In the genomic region with DNA sequence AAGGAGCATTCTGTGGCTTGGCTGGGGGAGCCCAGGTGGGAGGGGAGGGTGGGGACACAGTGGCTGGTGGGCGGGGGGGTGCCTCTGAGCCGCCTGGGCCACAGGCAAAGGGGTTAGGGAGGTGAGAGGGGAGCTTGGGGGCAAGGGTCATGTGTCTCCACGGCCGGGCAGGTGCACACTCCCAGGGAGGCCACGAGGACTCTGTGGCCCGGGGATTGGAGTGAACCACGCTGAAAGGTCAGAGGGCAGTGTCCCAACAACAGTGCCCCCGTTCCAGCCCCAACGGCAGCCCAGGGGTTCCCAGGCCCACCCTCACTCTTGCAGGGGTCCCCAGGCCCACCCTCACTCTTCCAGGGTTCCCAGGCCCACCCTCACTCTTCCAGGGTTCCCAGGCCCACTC, we compare ENCODE assay signal across 30 cellular contexts. TPM values are rescaled to one million over a fixed set of nuclear protein-coding genes. Genes with fewer than 3 reads are reported as not detected.
"Had no signal": no experiment of that assay in that cellular context is flagged by ENCODE, and none has a peak within 500 bp of the region (broad histone marks: within the 10 kb centered on the region; RNA-seq: fewer than 3 reads in every experiment).

No MANE protein-coding gene starts in this region.

- H3K4me3 ChIP-seq: gastrocnemius medialis, psoas muscle, skin epidermis, spleen, testis, tibial artery, upper lobe of left lung had no signal

- H3K27me3 ChIP-seq: testis, upper lobe of left lung had no signal

- H3K4me3 Mint-ChIP-seq: dendritic cell treated with granulocyte-macrophage colony-stimulating factor and Interleukin-4, amounts not matched to agents 40 ng/mL and 50 ng/mL, for 4 days; endodermal cell; mesothelial cell of epicardium; naive thymus-derived CD4-positive, alpha-beta T cell; neural crest cell; stimulated activated memory B cell treated with anti-CD40 and anti-IgM and Interleukin-4, amounts not matched to agents 10 μg/mL and 1 μg/mL and 100 μg/mL, for 72 hours had no signal

- H3K9me3 ChIP-seq: gastrocnemius medialis, psoas muscle, testis, tibial artery had no signal

- H3K4me1 Mint-ChIP-seq: endodermal cell; mesothelial cell of epicardium; stimulated activated memory B cell treated with anti-CD40 and anti-IgM and Interleukin-4, amounts not matched to agents 10 μg/mL and 1 μg/mL and 100 μg/mL, for 72 hours had no signal

- H3K9ac ChIP-seq: parathyroid adenoma had no signal

- H3K27ac Mint-ChIP-seq: dendritic cell treated with granulocyte-macrophage colony-stimulating factor and Interleukin-4, amounts not matched to agents 40 ng/mL and 50 ng/mL, for 4 days; endodermal cell; mesothelial cell of epicardium; naive thymus-derived CD4-positive, alpha-beta T cell; stimulated activated memory B cell treated with anti-CD40 and anti-IgM and Interleukin-4, amounts not matched to agents 10 μg/mL and 1 μg/mL and 100 μg/mL, for 72 hours had no signal

- FAIRE-seq: colon, urothelium cell line had no signal

- H3K4me1 ChIP-seq: gastrocnemius medialis, parathyroid adenoma, psoas muscle, spleen, testis, tibial artery had no signal

- H3K36me3 Mint-ChIP-seq: mesothelial cell of epicardium had no signal

- ATAC-seq: esophagus mucosa; gastrocnemius medialis; left cardiac atrium; naive thymus-derived CD4-positive, alpha-beta T cell; psoas muscle; right cardiac atrium; stimulated activated memory B cell treated with anti-CD40 and anti-IgM and Interleukin-4, amounts not matched to agents 10 μg/mL and 1 μg/mL and 100 μg/mL, for 72 hours; stimulated activated naive CD8-positive, alpha-beta T cell treated with anti-CD3 and anti-CD28 coated beads, Interleukin-15, Interleukin-2, amounts not matched to agents 100 U/mL and 50 U/mL, for 24 hours had no signal

- DNase-seq: caudate nucleus; cerebellar nuclear complex; effector CD8-positive, alpha-beta T cell; endodermal cell; foreskin fibroblast; gastrocnemius medialis; left cardiac atrium; mesenchymal stem cell; naive thymus-derived CD4-positive, alpha-beta T cell; right cardiac atrium; spleen; stimulated activated CD4-positive, alpha-beta T cell treated with anti-CD3 and anti-CD28 coated beads, Interleukin-4, amount 100 ng/mL, for 4 hours; stimulated activated naive CD8-positive, alpha-beta T cell treated with anti-CD3 and anti-CD28 coated beads, Interleukin-15, Interleukin-2, amounts not matched to agents 100 U/mL and 50 U/mL, for 24 hours; substantia nigra; testis; tibial artery had no signal

- H3K27ac ChIP-seq: epithelial cell of prostate, gastrocnemius medialis, parathyroid adenoma, psoas muscle, skin epidermis, spleen, testis, tibial artery, upper lobe of left lung had no signal

- H3K36me3 ChIP-seq: gastrocnemius medialis, spleen, tibial artery, upper lobe of left lung had no signal

RNA-seq across cellular contexts. Expression of a gene that starts 9.6 kb away (rescaled TPM):
- total RNA-seq: kidney epithelial cell; naive thymus-derived CD4-positive, alpha-beta T cell; osteoblast had no signal
- polyA plus RNA-seq: naive thymus-derived CD4-positive, alpha-beta T cell had no signal
